In the genomic region with DNA sequence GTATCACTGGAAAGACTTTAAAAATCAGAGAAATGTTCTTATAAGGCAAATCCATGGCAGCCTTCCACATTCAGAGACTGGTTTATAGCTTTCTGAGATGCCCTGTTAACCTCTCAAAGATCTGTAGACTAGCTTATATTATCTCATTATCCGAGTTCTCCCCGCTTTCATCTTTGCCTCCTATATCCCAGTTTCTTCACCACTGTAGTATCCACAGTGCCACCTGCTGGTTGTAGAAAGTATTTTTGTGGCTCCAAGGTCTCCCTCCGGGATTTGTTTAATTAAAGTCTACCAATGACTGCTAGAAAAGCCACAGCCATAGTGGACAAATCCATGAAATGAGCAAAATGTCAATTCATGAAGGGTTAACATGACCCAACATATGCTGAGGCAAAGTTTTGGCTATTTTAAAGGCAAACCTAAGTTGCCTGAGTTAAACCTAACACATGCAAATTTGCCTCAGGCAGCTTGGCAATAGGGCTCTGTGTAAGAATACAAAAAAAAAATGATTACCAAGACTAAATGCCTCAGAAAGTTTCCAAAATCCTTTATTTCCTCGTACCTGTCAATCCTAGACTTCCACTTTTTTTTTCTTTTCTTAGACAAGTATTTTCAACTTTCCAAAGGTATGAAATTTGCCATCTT, we compare ENCODE assay signal across 8 cellular contexts.
DNase-seq lines count a peak whose midpoint lies in the region; ATAC-seq and TF ChIP-seq lines count a peak whose summit lies in the region.

No MANE protein-coding gene starts in this region.

- POLR2A ChIA-PET in CD8-positive, alpha-beta memory T cell (lab: Charles Lee): no interaction called here

- CTCF ChIA-PET in CD8-positive, alpha-beta memory T cell (lab: Charles Lee): interaction anchor here (0.5 to 1.2 kb wide), 3 partner anchors 9 to 1327 kb away, joined by 3 read pairs; no protein-coding TSS in a partner anchor

- no peak for ATAC-seq in GM21717 (IDR thresholded peaks at IDR 0.05; ENCODE audit: unreplicated experiment)

- no peaks in the 10 kb centered on the region for H3K4me1 Mint-ChIP-seq in CD8-positive, alpha-beta memory T cell
- H3K4me1 Mint-ChIP-seq in nephron: peaks cover 49% of the 10 kb centered on the region

- no peaks in the 10 kb centered on the region for H3K36me3 Mint-ChIP-seq in CD8-positive, alpha-beta memory T cell
- H3K36me3 Mint-ChIP-seq in nephron (ENCODE audit: low read depth): no peaks in the 10 kb centered on the region

- no peaks in the 10 kb centered on the region for H3K36me3 ChIP-seq in CD8-positive, alpha-beta memory T cell (ENCODE audit: insufficient read depth, low read length)
- no peaks in the 10 kb centered on the region for H3K36me3 ChIP-seq in H7 (replicated peaks; ENCODE audit: control insufficient read depth, insufficient read depth, low read length)
- H3K36me3 ChIP-seq in thyroid gland: no peaks in the 10 kb centered on the region

- WGBS in thyroid gland, 2 donors: 15% methylated on average over 4 of the region's 4 CpGs

- intact Hi-C loops in thyroid gland (cut with DNase I): loop anchor here (10.0 kb wide), 3 partner anchors 151 to 631 kb away; no protein-coding TSS in a partner anchor

- H3K4me1 ChIP-seq in CD8-positive, alpha-beta memory T cell (ENCODE audit: insufficient read depth, low read length): no peaks in the 10 kb centered on the region
- H3K4me1 ChIP-seq in thyroid gland: peaks cover 0 to 31% of the 10 kb centered on the region in 2 donors

- DNase-seq in CD8-positive, alpha-beta memory T cell: peak in 3 of 5 donors; percentile 1 to 11 (median 8)
- peak; percentile 53 for DNase-seq in H7
- DNase-seq in NCI-H2227 treated with DMSO at 0.1 percent for 48 hours (lab: John Stamatoyannopoulos, UW): peak; percentile 21
- peak; percentile 57 to 64 for DNase-seq in activated CD4-positive, alpha-beta T cell treated with anti-CD3 and anti-CD28 coated beads, Interleukin-2, amount 50 U/mL, for 48 hours
- peak; percentile 54 for DNase-seq in fibroblast of gingiva (ENCODE audit: low read depth)
- DNase-seq in thyroid gland: peak; percentile 70 to 74

- H3K9me3 ChIP-seq in CD8-positive, alpha-beta memory T cell (ENCODE audit: low read length): no peaks in the 10 kb centered on the region
- H3K9me3 ChIP-seq in thyroid gland: no peaks in the 10 kb centered on the region

- peak; percentile 85 to 90 (median 88) for TF ChIP-seq CTCF in nephron (IDR thresholded peaks at IDR 0.05; ENCODE audit: unreplicated experiment in 3 of 3)
- peak; percentile 72 to 93 (median 83) for TF ChIP-seq CTCF in thyroid gland (IDR thresholded peaks at IDR 0.05)

- no peak for TF ChIP-seq POLR2A in thyroid gland (IDR thresholded peaks at IDR 0.05)

- no peak overlapping the region for H3K4me3 Mint-ChIP-seq in CD8-positive, alpha-beta memory T cell
- no peak overlapping the region for H3K4me3 Mint-ChIP-seq in nephron

- H3K27ac ChIP-seq in CD8-positive, alpha-beta memory T cell (ENCODE audit: low read depth, low read length): no peak overlapping the region
- no peak overlapping the region for H3K27ac ChIP-seq in thyroid gland

- H3K27me3 ChIP-seq in CD8-positive, alpha-beta memory T cell (ENCODE audit: insufficient read depth, low read length, poor library complexity, severe bottlenecking): no peaks in the 10 kb centered on the region
- H3K27me3 ChIP-seq in H7 (ENCODE audit: control insufficient read depth, insufficient read depth, low read length): no peaks in the 10 kb centered on the region
- no peaks in the 10 kb centered on the region for H3K27me3 ChIP-seq in thyroid gland

- no peak overlapping the region for H3K27ac Mint-ChIP-seq in CD8-positive, alpha-beta memory T cell
- H3K27ac Mint-ChIP-seq in nephron: peak overlapping the region; percentile 43 to 83 (median 56)

- peaks cover 0 to 3% (median 0%) of the 10 kb centered on the region in 5 donors for H3K9me3 Mint-ChIP-seq in CD8-positive, alpha-beta memory T cell
- no peaks in the 10 kb centered on the region for H3K9me3 Mint-ChIP-seq in nephron

- H3K27me3 Mint-ChIP-seq in CD8-positive, alpha-beta memory T cell: peaks cover 11 to 43% of the 10 kb centered on the region in 2 donors
- H3K27me3 Mint-ChIP-seq in nephron (ENCODE audit: low read depth): peaks cover 4% of the 10 kb centered on the region

- H3K4me3 ChIP-seq in CD8-positive, alpha-beta memory T cell (ENCODE audit: low read length): no peak overlapping the region
- no peak overlapping the region for H3K4me3 ChIP-seq in H7 (ENCODE audit: insufficient read depth, low read depth, low read length)
- no peak overlapping the region for H3K4me3 ChIP-seq in thyroid gland (replicated peaks in 1 of 3)

Comparison
In these comparisons a context has a peak if more than half of its experiments do, and no peak if none do; other contexts are left out.
1. DNase-seq: peak in every context shown above with its lines; median percentile 72 in thyroid gland; 60 in activated CD4-positive, alpha-beta T cell treated with anti-CD3 and anti-CD28 coated beads, Interleukin-2, amount 50 U/mL, for 48 hours; 54 in fibroblast of gingiva; 53 in H7; 21 in NCI-H2227 treated with DMSO at 0.1 percent for 48 hours; 8 in CD8-positive, alpha-beta memory T cell.
2. H3K27ac Mint-ChIP-seq: peak in nephron (3 of 3); none in CD8-positive, alpha-beta memory T cell (0 of 8).